Comparison of ENCODE assay signal across 8 cellular contexts in genomic region chr12:51591020-51591901, GRCh38. TPM values are rescaled to one million over a fixed set of nuclear protein-coding genes. Genes with fewer than 3 reads are reported as not detected.
DNase-seq lines count a peak whose midpoint lies in the region; ATAC-seq and TF ChIP-seq lines count a peak whose summit lies in the region.

Gene SCN8A, plus strand, starts transcription at chr12:51591233. Its CDS starts 71,585 bp downstream, at chr12:51662818.

- peaks cover 12% of the 10 kb centered on the region for H3K4me1 Mint-ChIP-seq in endothelial cell (ENCODE audit: unreplicated experiment)

- 0 to 4% (median 1%) methylated on average over 20 to 71 of the region's 90 CpGs for WGBS in stomach, 5 donors

- peaks cover 13% of the 10 kb centered on the region for H3K27me3 Mint-ChIP-seq in endothelial cell (ENCODE audit: unreplicated experiment)

- peak within 1 kb of the TSS; percentile 55 for H3K27ac Mint-ChIP-seq in endothelial cell (ENCODE audit: unreplicated experiment)

- no peaks in the 10 kb centered on the region for H3K9me3 ChIP-seq in mucosa of rectum (ENCODE audit: control insufficient read depth in 2 of 2, low read length in 2 of 2)
- H3K9me3 ChIP-seq in stomach = no peaks in the 10 kb centered on the region

- POLR2A ChIA-PET in BJ (lab: Charles Lee) = interaction anchor here (0.6 kb wide), 1 partner anchor 85 kb away, joined by 3 read pairs; no protein-coding TSS in a partner anchor

- CTCF ChIA-PET in BJ (lab: Yijun Ruan, JAX) = no interaction called here

- TF ChIP-seq EP300 in stomach (IDR thresholded peaks at IDR 0.05) = no peak

- peaks cover 9 to 10% of the 10 kb centered on the region in 2 donors for H3K4me1 ChIP-seq in mucosa of rectum (ENCODE audit: control insufficient read depth in 2 of 2, insufficient read depth in 2 of 2, low read length in 2 of 2)
- peaks cover 11 to 18% (median 13%) of the 10 kb centered on the region in 4 donors for H3K4me1 ChIP-seq in stomach

- H3K9me3 Mint-ChIP-seq in endothelial cell (ENCODE audit: unreplicated experiment) = no peaks in the 10 kb centered on the region

- peaks cover 9% of the 10 kb centered on the region for H3K36me3 Mint-ChIP-seq in endothelial cell (ENCODE audit: low read depth, unreplicated experiment)

- peak within 1 kb of the TSS; percentile 67 for H3K4me3 ChIP-seq in BJ (ENCODE audit: low read depth, low read length)
- H3K4me3 ChIP-seq in mucosa of rectum (ENCODE audit: low read length in 2 of 2) = peak within 1 kb of the TSS; percentile 53 to 56
- H3K4me3 ChIP-seq in stomach = peak within 1 kb of the TSS; percentile 58 to 82 (median 68)

- peak; percentile 28 for ATAC-seq in GM21529 (IDR thresholded peaks at IDR 0.05; ENCODE audit: unreplicated experiment)
- no peak for ATAC-seq in HG03095 (IDR thresholded peaks at IDR 0.05; ENCODE audit: unreplicated experiment)

- H3K4me3 Mint-ChIP-seq in endothelial cell (ENCODE audit: unreplicated experiment) = peak within 1 kb of the TSS; percentile 93

- TF ChIP-seq CTCF in BJ (IDR thresholded peaks at IDR 0.05; ENCODE audit: insufficient read depth, low read depth, low read length) = no peak
- no peak for TF ChIP-seq CTCF in endothelial cell (IDR thresholded peaks at IDR 0.05; ENCODE audit: unreplicated experiment)
- no peak for TF ChIP-seq CTCF in stomach (IDR thresholded peaks at IDR 0.05)

- H3K27me3 ChIP-seq in BJ (ENCODE audit: control insufficient read depth, insufficient read depth, low read length) = no peaks in the 10 kb centered on the region
- peaks cover 4 to 6% of the 10 kb centered on the region in 2 donors for H3K27me3 ChIP-seq in mucosa of rectum (ENCODE audit: control insufficient read depth in 2 of 2, insufficient read depth in 2 of 2, low read length in 2 of 2)
- H3K27me3 ChIP-seq in stomach = peaks cover 0 to 75% (median 22%) of the 10 kb centered on the region in 3 donors

- DNase-seq in BJ (ENCODE audit: low read depth) = no peak
- DNase-seq in NCI-H2196 treated with DMSO at 0.1 percent for 48 hours (lab: John Stamatoyannopoulos, UW; ENCODE audit: unreplicated experiment) = peak; percentile 33
- peak; percentile 74 for DNase-seq in activated CD8-positive, alpha-beta memory T cell treated with anti-CD3 and anti-CD28 coated beads, Interleukin-2, amount 50 U/mL, for 48 hours
- peak; percentile 30 for DNase-seq in endothelial cell (ENCODE audit: low spot score)
- DNase-seq in stomach = peak; percentile 36

- H3K36me3 ChIP-seq in BJ (ENCODE audit: control insufficient read depth, insufficient read depth, low read length) (no peaks in the 10 kb centered on the region), mucosa of rectum (ENCODE audit: control insufficient read depth in 2 of 2, insufficient read depth in 2 of 2, low read length in 2 of 2) (no peaks in the 10 kb centered on the region), stomach (no peaks in the 10 kb centered on the region)

- intact Hi-C loops in stomach (cut with DNase I; ENCODE audit: low total_unique reads) = no loop called here

- H3K9ac ChIP-seq in mucosa of rectum (ENCODE audit: low read depth in 1 of 2, low read length in 2 of 2) = peak within 1 kb of the TSS in 1 of 2 donors; percentile 63

- TF ChIP-seq POLR2A in stomach (IDR thresholded peaks at IDR 0.05) = no peak

- H3K27ac ChIP-seq in mucosa of rectum (ENCODE audit: low read depth in 2 of 2, low read length in 2 of 2) = no peak within 1 kb of the TSS
- H3K27ac ChIP-seq in stomach = peak within 1 kb of the TSS in 1 of 5 donors; percentile 32

RNA-seq across cellular contexts. Expression of gene SCN8A, which starts in this region (rescaled TPM):
- polyA plus RNA-seq in BJ (2011; rRNA removed) (19.6 and 22.8 TPM in 2 replicates), stomach (under 1 TPM; 0.08 to 0.44 (median 0.31) TPM)
- 71.4 and 75.8 TPM in 2 replicates for polyA minus RNA-seq in BJ (2011; rRNA and poly(A)+ RNA removed)
- total RNA-seq in endothelial cell (ENCODE audit: unreplicated experiment) (5.0 TPM), stomach (10 to 100 TPM in 2 of 5 donors, 1 to 10 TPM in 3; 1.2 to 19.6 (median 8.7) TPM)

Comparison
In these comparisons a context has a peak if more than half of its experiments do, and no peak if none do; other contexts are left out.
1. RNA of gene SCN8A (polyA plus RNA-seq): 19.6 to 22.8 TPM in BJ; 0.08 to 0.44 TPM in stomach; every median in the first group is over 10 times any median in the second.
2. Peak in every context shown above with its lines, with median percentiles within 50 percentile points of each other: H3K4me3 ChIP-seq.